ENCODE assay signal across 13 cellular contexts in the genomic region with DNA sequence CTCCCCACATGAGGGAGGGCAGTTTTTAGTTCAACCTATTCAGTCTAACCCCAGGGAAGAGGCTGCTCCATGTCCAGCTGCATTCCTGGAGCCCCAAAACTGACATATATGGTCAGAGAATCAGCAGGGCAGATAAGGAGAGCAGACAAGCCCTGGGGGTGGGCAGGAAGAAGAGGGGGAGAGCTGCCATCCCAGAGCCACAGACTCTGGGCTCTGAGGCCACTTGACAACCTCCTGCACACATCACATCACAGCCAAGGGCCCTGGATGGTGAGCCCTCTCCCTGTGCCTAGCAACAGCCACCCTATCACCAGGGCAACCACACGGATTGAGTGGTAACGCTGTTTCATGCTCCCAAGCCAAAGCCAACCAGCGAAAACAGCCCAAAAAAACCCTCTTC. TPM values are rescaled to one million over a fixed set of nuclear protein-coding genes. Genes with fewer than 3 reads are reported as not detected.
DNase-seq lines count a peak whose midpoint lies in the region; ATAC-seq and TF ChIP-seq lines count a peak whose summit lies in the region.
"Had no signal": no experiment of that assay in that cellular context is flagged by ENCODE, and none has a peak within 500 bp of the region (broad histone marks: within the 10 kb centered on the region; RNA-seq: fewer than 3 reads in every experiment).

No MANE protein-coding gene starts in this region.

- H3K27me3 Mint-ChIP-seq in activated CD4-positive, alpha-beta memory T cell treated with anti-CD3 and anti-CD28 coated beads, Interleukin-2, amount 10 ng/mL, durations not matched to agents 7 days and 5 days = no peaks in the 10 kb centered on the region
- no peaks in the 10 kb centered on the region for H3K27me3 Mint-ChIP-seq in progenitor cell of endocrine pancreas

- peaks cover 7% of the 10 kb centered on the region for H3K4me1 ChIP-seq in HAP-1

- CTCF ChIA-PET in activated CD4-positive, alpha-beta memory T cell treated with anti-CD3 and anti-CD28 coated beads, Interleukin-2, amount 10 ng/mL, durations not matched to agents 7 days and 5 days (lab: Charles Lee) = interaction anchor here (8.6 kb wide), 1 partner anchor 26 kb away, joined by 49 read pairs; no protein-coding TSS in a partner anchor
- CTCF ChIA-PET in HEK293T (lab: Yijun Ruan, JAX) = interaction anchor here (0.8 kb wide), 1 partner anchor 129 kb away, joined by 3 read pairs; no protein-coding TSS in a partner anchor

- POLR2A ChIA-PET in activated CD4-positive, alpha-beta memory T cell treated with anti-CD3 and anti-CD28 coated beads, Interleukin-2, amount 10 ng/mL, durations not matched to agents 7 days and 5 days (lab: Charles Lee) = interaction anchor here (1.0 to 6.4 kb wide), 5 partner anchors 10 to 518 kb away, joined by 3 to 124 read pairs (median 4); a partner anchor contains a TSS
- POLR2A ChIA-PET in HEK293T (lab: Yijun Ruan, JAX) = no interaction called here

- H3K4me1 Mint-ChIP-seq in activated CD4-positive, alpha-beta memory T cell treated with anti-CD3 and anti-CD28 coated beads, Interleukin-2, amount 10 ng/mL, durations not matched to agents 7 days and 5 days = peaks cover 39% of the 10 kb centered on the region
- H3K4me1 Mint-ChIP-seq in progenitor cell of endocrine pancreas (ENCODE audit: low read depth) = peaks cover 16% of the 10 kb centered on the region

- H3K4me3 ChIP-seq in HAP-1 = no peak overlapping the region

- in situ Hi-C loops in HAP-1 (cut with MboI; ENCODE audit: low sequenced_read_pairs) = no loop called here

- no peak overlapping the region for H3K4me3 Mint-ChIP-seq in activated CD4-positive, alpha-beta memory T cell treated with anti-CD3 and anti-CD28 coated beads, Interleukin-2, amount 10 ng/mL, durations not matched to agents 7 days and 5 days
- peak overlapping the region; percentile 47 for H3K4me3 Mint-ChIP-seq in progenitor cell of endocrine pancreas (ENCODE audit: low read depth)

- H3K27me3 ChIP-seq in HAP-1 (ENCODE audit: low read depth) = no peaks in the 10 kb centered on the region

- H3K36me3 Mint-ChIP-seq in activated CD4-positive, alpha-beta memory T cell treated with anti-CD3 and anti-CD28 coated beads, Interleukin-2, amount 10 ng/mL, durations not matched to agents 7 days and 5 days (ENCODE audit: low read depth) = peaks cover 54% of the 10 kb centered on the region
- H3K36me3 Mint-ChIP-seq in progenitor cell of endocrine pancreas (ENCODE audit: insufficient read depth) = peaks cover 3% of the 10 kb centered on the region

- intact Hi-C loops in head of caudate nucleus (cut with DNase I) = no loop called here

- no peak for TF ChIP-seq CTCF in progenitor cell of endocrine pancreas (IDR thresholded peaks at IDR 0.05; ENCODE audit: unreplicated experiment)

- peak overlapping the region; percentile 41 for H3K27ac Mint-ChIP-seq in activated CD4-positive, alpha-beta memory T cell treated with anti-CD3 and anti-CD28 coated beads, Interleukin-2, amount 10 ng/mL, durations not matched to agents 7 days and 5 days
- peak overlapping the region; percentile 4 for H3K27ac Mint-ChIP-seq in progenitor cell of endocrine pancreas

- peaks cover 15% of the 10 kb centered on the region for H3K36me3 ChIP-seq in HAP-1 (replicated peaks)

- H3K9me3 ChIP-seq in HAP-1 = no peaks in the 10 kb centered on the region

- DNase-seq in EH (ENCODE audit: low read depth) (peak; percentile 76), head of caudate nucleus (peak in 40 of 42 donors; percentile 33 to 84 (median 70)), progenitor cell of endocrine pancreas (ENCODE audit: low spot score, unreplicated experiment) (no peak), HAP-1 (ENCODE audit: low spot score in 2 of 2) (no peak), Kasumi-1 (lab: John Stamatoyannopoulos, UW) (no peak), HEK293T (ENCODE audit: extremely low spot score) (no peak)
- DNase-seq in activated CD4-positive, alpha-beta memory T cell treated with anti-CD3 and anti-CD28 coated beads, Interleukin-2, amount 10 ng/mL, durations not matched to agents 7 days and 5 days = no peak
- DNase-seq: GF-D8; left colon; RPMI8226; stimulated activated CD4-positive, alpha-beta T cell treated with anti-CD3 and anti-CD28 coated beads, Interleukin-4, amount 100 ng/mL, for 1 hour had no signal

- ATAC-seq in GM21526 (IDR thresholded peaks at IDR 0.05; ENCODE audit: low FRiP score, unreplicated experiment) = no peak
- ATAC-seq: left colon had no signal

- H3K9me3 Mint-ChIP-seq in activated CD4-positive, alpha-beta memory T cell treated with anti-CD3 and anti-CD28 coated beads, Interleukin-2, amount 10 ng/mL, durations not matched to agents 7 days and 5 days = no peaks in the 10 kb centered on the region
- H3K9me3 Mint-ChIP-seq in progenitor cell of endocrine pancreas (ENCODE audit: low read depth) = no peaks in the 10 kb centered on the region

TF ChIP-seq in HEK293T, 16 proteins besides CTCF, POLR2A, EP300 and RAD21:
- TF ChIP-seq ELF4 (IDR thresholded peaks at IDR 0.05) = no peak
- no peak for TF ChIP-seq FOXK2 (IDR thresholded peaks at IDR 0.05)
- no peak for TF ChIP-seq SUZ12 (IDR thresholded peaks at IDR 0.05)
- TF ChIP-seq, protein P1, sequence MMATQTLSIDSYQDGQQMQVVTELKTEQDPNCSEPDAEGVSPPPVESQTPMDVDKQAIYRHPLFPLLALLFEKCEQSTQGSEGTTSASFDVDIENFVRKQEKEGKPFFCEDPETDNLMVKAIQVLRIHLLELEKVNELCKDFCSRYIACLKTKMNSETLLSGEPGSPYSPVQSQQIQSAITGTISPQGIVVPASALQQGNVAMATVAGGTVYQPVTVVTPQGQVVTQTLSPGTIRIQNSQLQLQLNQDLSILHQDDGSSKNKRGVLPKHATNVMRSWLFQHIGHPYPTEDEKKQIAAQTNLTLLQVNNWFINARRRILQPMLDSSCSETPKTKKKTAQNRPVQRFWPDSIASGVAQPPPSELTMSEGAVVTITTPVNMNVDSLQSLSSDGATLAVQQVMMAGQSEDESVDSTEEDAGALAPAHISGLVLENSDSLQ (IDR thresholded peaks at IDR 0.05) = no peak
- no peak for TF ChIP-seq NFRKB (IDR thresholded peaks at IDR 0.05)
- TF ChIP-seq TARDBP (IDR thresholded peaks at IDR 0.05) = no peak
- TF ChIP-seq SP1 (IDR thresholded peaks at IDR 0.05) = no peak
- TF ChIP-seq HDGF (IDR thresholded peaks at IDR 0.05; ENCODE audit: borderline replicate concordance) = no peak
- no peak for TF ChIP-seq FOXA1 (IDR thresholded peaks at IDR 0.05)
- no peak for TF ChIP-seq LEF1 (IDR thresholded peaks at IDR 0.05; ENCODE audit: borderline replicate concordance)
- TF ChIP-seq FOXM1 (IDR thresholded peaks at IDR 0.05; ENCODE audit: borderline replicate concordance) = no peak
- TF ChIP-seq BHLHE40 (IDR thresholded peaks at IDR 0.05; ENCODE audit: borderline replicate concordance) = no peak
- no peak for TF ChIP-seq L3MBTL2 (conservative IDR thresholded peaks at IDR 0.05)
- no peak for TF ChIP-seq ZNF384 (IDR thresholded peaks at IDR 0.05)
- TF ChIP-seq ARNT (IDR thresholded peaks at IDR 0.05) = no peak
- no peak for TF ChIP-seq CTBP1 (IDR thresholded peaks at IDR 0.05; ENCODE audit: borderline replicate concordance)
TF ChIP-seq in HEK293T: peak in this region for 0.

RNA-seq across cellular contexts. Expression of a gene that starts 3.1 kb away (rescaled TPM):
- 10 to 100 TPM; 77.8 to 79.7 TPM for total RNA-seq in activated CD4-positive, alpha-beta memory T cell treated with anti-CD3 and anti-CD28 coated beads, Interleukin-2, amount 10 ng/mL, durations not matched to agents 7 days and 5 days
- total RNA-seq in progenitor cell of endocrine pancreas = 39.0 and 39.8 TPM in 2 replicates

RNA-seq across cellular contexts. Expression of a gene that starts 3.5 kb away (rescaled TPM):
- total RNA-seq in activated CD4-positive, alpha-beta memory T cell treated with anti-CD3 and anti-CD28 coated beads, Interleukin-2, amount 10 ng/mL, durations not matched to agents 7 days and 5 days = 10 to 100 TPM; 17.1 to 17.5 TPM
- total RNA-seq in progenitor cell of endocrine pancreas = 11.6 and 13.7 TPM in 2 replicates

RNA-seq across cellular contexts. Expression of a gene that starts 21.7 kb away (rescaled TPM):
- total RNA-seq in activated CD4-positive, alpha-beta memory T cell treated with anti-CD3 and anti-CD28 coated beads, Interleukin-2, amount 10 ng/mL, durations not matched to agents 7 days and 5 days = not detected
- 21.8 and 22.8 TPM in 2 replicates for total RNA-seq in progenitor cell of endocrine pancreas
- total RNA-seq: dermis microvascular lymphatic vessel endothelial cell, left colon had no signal

Comparison
In these comparisons a context has a peak if more than half of its experiments do, and no peak if none do; other contexts are left out.
1. DNase-seq: peak in EH (single experiment) and head of caudate nucleus (40 of 42); none in activated CD4-positive, alpha-beta memory T cell treated with anti-CD3 and anti-CD28 coated beads, Interleukin-2, amount 10 ng/mL, durations not matched to agents 7 days and 5 days (single experiment), progenitor cell of endocrine pancreas (single experiment), HAP-1 (0 of 2), Kasumi-1 (0 of 2) and HEK293T (single experiment).
2. RNA of a gene that starts 21.7 kb away (total RNA-seq): 21.8 to 22.8 TPM in progenitor cell of endocrine pancreas; not detected in activated CD4-positive, alpha-beta memory T cell treated with anti-CD3 and anti-CD28 coated beads, Interleukin-2, amount 10 ng/mL, durations not matched to agents 7 days and 5 days; every median in the first group is over 10 times any median in the second.